ENCODE assay signal across 1 cellular context in genomic region chr5:67268233-67269011, GRCh38.
TF ChIP-seq lines count a peak whose summit lies in the region.

No MANE protein-coding gene starts in this region.

TF ChIP-seq in SK-N-SH, 30 proteins besides CTCF, POLR2A, EP300 and RAD21 (continued from another document):
- peak; percentile 56; the same call in 1 of the 2 replicates for TF ChIP-seq PBX3 (IDR thresholded peaks at IDR 0.05)
- peak; percentile 79 for TF ChIP-seq NFIC (IDR thresholded peaks at IDR 0.05; ENCODE audit: borderline replicate concordance)
- TF ChIP-seq CHD2 (IDR thresholded peaks at IDR 0.05; ENCODE audit: low read length, partially characterized antibody) = peak; percentile 77
- TF ChIP-seq TCF12 (IDR thresholded peaks at IDR 0.05) = peak; percentile 99
- no peak for TF ChIP-seq IRF3 (IDR thresholded peaks at IDR 0.05; ENCODE audit: low read depth, low read length)
